In the genomic region with DNA sequence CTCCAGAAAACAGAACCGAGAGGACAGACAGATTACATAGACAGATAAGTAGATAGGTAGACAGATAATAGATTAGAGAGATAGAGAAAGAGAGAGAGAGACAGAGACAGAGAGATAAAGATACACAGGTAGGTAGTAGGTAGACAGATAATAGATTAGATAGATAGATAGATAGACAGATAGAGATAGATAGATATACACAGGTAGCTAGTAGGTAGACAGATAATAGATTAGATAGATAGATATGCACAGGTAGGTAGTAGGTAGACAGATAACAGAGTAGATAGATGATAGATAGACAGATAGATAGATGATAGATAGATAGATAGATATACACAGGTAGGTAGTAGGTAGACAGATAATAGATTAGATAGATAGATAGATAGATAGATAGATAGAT, we compare ENCODE assay signal across 24 cellular contexts. TPM values are rescaled to one million over a fixed set of nuclear protein-coding genes. Genes with fewer than 3 reads are reported as not detected.
A peak's percentile ranks its signal among the peaks of the same experiment; 100 is the strongest.
DNase-seq lines count a peak whose midpoint lies in the region; ATAC-seq, FAIRE-seq and TF ChIP-seq lines count a peak whose summit lies in the region.
"Had no signal": no experiment of that assay in that cellular context is flagged by ENCODE, and none has a peak within 500 bp of the region (broad histone marks: within the 10 kb centered on the region; RNA-seq: fewer than 3 reads in every experiment).

No MANE protein-coding gene starts in this region.

- ATAC-seq in GM12878 (no peak), left lung (no peak)

- H3K9me3 ChIP-seq in HEK293 (ENCODE audit: control insufficient read depth, insufficient read depth, low read depth, low read length) (no peaks in the 10 kb centered on the region; the same call in 1 of the 2 replicates), GM12878 (replicated peaks; ENCODE audit: control insufficient read depth, insufficient read depth, low read length) (no peaks in the 10 kb centered on the region), neutrophil (no peaks in the 10 kb centered on the region), left lung (no peaks in the 10 kb centered on the region)
- H3K9me3 ChIP-seq: HAP-1, Peyer's patch, SJCRH30 had no signal

- CTCF ChIA-PET in HEK293 (lab: Yijun Ruan, JAX) = interaction anchor here (0.6 to 4.1 kb wide), 5 partner anchors 11 to 118 kb away, joined by 3 to 26 read pairs (median 5); no protein-coding TSS in a partner anchor
- CTCF ChIA-PET in GM12878 (lab: Yijun Ruan, JAX) = interaction anchor here (0.9 to 8.5 kb wide), 6 partner anchors 11 to 103 kb away, joined by 3 to 86 read pairs (median 6); no protein-coding TSS in a partner anchor

- H3K27me3 ChIP-seq in GM12878 (replicated peaks in 1 of 2; ENCODE audit: control insufficient read depth in 2 of 2, insufficient read depth in 2 of 2, low read length in 1 of 2) = no peaks in the 10 kb centered on the region
- H3K27me3 ChIP-seq in neutrophil = no peaks in the 10 kb centered on the region
- H3K27me3 ChIP-seq in left lung = no peaks in the 10 kb centered on the region
- H3K27me3 ChIP-seq: Peyer's patch had no signal

- H3K79me2 ChIP-seq in GM12878 (ENCODE audit: control insufficient read depth, insufficient read depth, low read length) = no peaks in the 10 kb centered on the region

- H4K20me1 ChIP-seq in GM12878 (ENCODE audit: control insufficient read depth, insufficient read depth) = no peaks in the 10 kb centered on the region

- no peak for FAIRE-seq in GM12878 (lab: Jason Lieb, UNC)
- FAIRE-seq: A204.1 had no signal

- TF ChIP-seq CTCF in 22Rv1 (IDR thresholded peaks at IDR 0.05) (no peak), HEK293 (tag by site-specific recombination; IDR thresholded peaks at IDR 0.05) (no peak), GM12878 (IDR thresholded peaks at IDR 0.05 in 2 of 3, conservative IDR thresholded peaks at IDR 0.05 in 1 of 3; ENCODE audit: control insufficient read depth in 2 of 3, extremely low read depth in 1 of 3, insufficient read depth in 1 of 3, low read depth in 3 of 3, low read length in 3 of 3) (no peak), neutrophil (IDR thresholded peaks at IDR 0.05) (no peak), left lung (IDR thresholded peaks at IDR 0.05) (no peak)

- in situ Hi-C loops in GM12878 (cut with MboI) = no loop called here

- TF ChIP-seq POLR2A in GM12878 (IDR thresholded peaks at IDR 0.05; ENCODE audit: low read depth, low read length) = no peak

- H3K4me2 ChIP-seq in GM12878 (ENCODE audit: control insufficient read depth, insufficient read depth) = peak overlapping the region; percentile 76

- H3K4me3 ChIP-seq in HEK293 (ENCODE audit: low read depth, low read length) = no peak overlapping the region
- no peak overlapping the region for H3K4me3 ChIP-seq in GM12878
- peak overlapping the region; percentile 57 to 58 for H3K4me3 ChIP-seq in neutrophil (ENCODE audit: low read depth in 1 of 2, low read length in 1 of 2)
- H3K4me3 ChIP-seq in left lung = no peak overlapping the region
- H3K4me3 ChIP-seq: HAP-1, SJCRH30 had no signal

- H3K36me3 ChIP-seq in HEK293 (ENCODE audit: control insufficient read depth in 2 of 2, insufficient read depth in 1 of 2, low read length in 2 of 2) (no peaks in the 10 kb centered on the region; a peak in 1 of 3 replicates), GM12878 (ENCODE audit: control insufficient read depth in 2 of 2, insufficient read depth in 2 of 2, low read length in 1 of 2) (no peaks in the 10 kb centered on the region), neutrophil (no peaks in the 10 kb centered on the region), left lung (no peaks in the 10 kb centered on the region)
- H3K36me3 ChIP-seq: HAP-1, Peyer's patch, SJCRH30 had no signal

- intact Hi-C loops in GM12878 (cut with micrococcal nuclease; ENCODE audit: unreplicated experiment) = loop anchor here (2.0 kb wide), 1 partner anchor 49 kb away; no protein-coding TSS in a partner anchor
- intact Hi-C loops in left lung (cut with DNase I) = no loop called here

- SMC1A ChIA-PET in GM12878 (lab: Charles Lee; ENCODE audit: uncharacterized antibody, unreplicated experiment) = interaction anchor here (1.0 to 17.4 kb wide), 9 partner anchors 8 to 132 kb away, joined by 3 to 237 read pairs (median 42); a partner anchor contains a TSS

- no peak overlapping the region for H2AFZ ChIP-seq in GM12878 (ENCODE audit: control insufficient read depth, low read depth, low read length)

- POLR2A ChIA-PET in HEK293 (lab: Yijun Ruan, JAX) = no interaction called here
- POLR2A ChIA-PET in GM12878 (lab: Charles Lee) = interaction anchor here (0.5 to 3.4 kb wide), 11 partner anchors 10 to 248 kb away, joined by 3 to 21 read pairs (median 4); a partner anchor contains a TSS

- no peaks in the 10 kb centered on the region for H3K4me1 ChIP-seq in HEK293 (ENCODE audit: control insufficient read depth, insufficient read depth, low read length)
- peaks cover 67% of the 10 kb centered on the region for H3K4me1 ChIP-seq in GM12878 (ENCODE audit: control insufficient read depth, insufficient read depth, low read length)
- peaks cover 81 to 87% of the 10 kb centered on the region in 2 experiments for H3K4me1 ChIP-seq in neutrophil (ENCODE audit: control insufficient read depth in 1 of 2, insufficient read depth in 1 of 2, low read depth in 1 of 2, low read length in 1 of 2)
- peaks cover 15 to 69% of the 10 kb centered on the region in 2 donors for H3K4me1 ChIP-seq in left lung
- H3K4me1 ChIP-seq: HAP-1, SJCRH30 had no signal

- RAD21 ChIA-PET in GM12878 (lab: Charles Lee; ENCODE audit: unreplicated experiment) = interaction anchor here (0.9 to 8.3 kb wide), 11 partner anchors 8 to 103 kb away, joined by 3 to 110 read pairs (median 10); a partner anchor contains a TSS

- no TSS peak for BruUV-seq in GM12878 (replicated peaks; lab: Mats Ljungman, UMichigan)

- peak overlapping the region; percentile 63 for H3K27ac ChIP-seq in 22Rv1
- no peak overlapping the region for H3K27ac ChIP-seq in HEK293 (ENCODE audit: extremely low read depth, low read depth, low read length)
- H3K27ac ChIP-seq in GM12878 (ENCODE audit: control insufficient read depth, insufficient read depth) = peak overlapping the region; percentile 89
- H3K27ac ChIP-seq in neutrophil = peak overlapping the region; percentile 95
- H3K27ac ChIP-seq in left lung = peak overlapping the region in 1 of 2 donors; percentile 79
- H3K27ac ChIP-seq: SJCRH30 had no signal

- TF ChIP-seq RAD21 in GM12878 (IDR thresholded peaks at IDR 0.05; ENCODE audit: insufficient read depth, low read depth, low read length) = no peak

- no peak overlapping the region for H3K9ac ChIP-seq in GM12878 (ENCODE audit: control insufficient read depth, insufficient read depth, low read length)

- DNase-seq in GM12878 (ENCODE audit: low read depth, low spot score) = no peak
- DNase-seq in NCI-H748 treated with DMSO at 0.1 percent for 48 hours (lab: John Stamatoyannopoulos, UW) = no peak
- no peak for DNase-seq in stimulated activated CD8-positive, alpha-beta memory T cell treated with anti-CD3 and anti-CD28 coated beads, Interleukin-4, amount 100 ng/mL, for 48 hours
- no peak for DNase-seq in left lung
- no peak for DNase-seq in medulla oblongata (ENCODE audit: extremely low spot score)
- DNase-seq: CD4-positive, alpha-beta T cell; COR-L47; DMS79 treated with DMSO at 0.1 percent for 48 hours; KG1; NCI-H1092 treated with DMSO at 0.1 percent for 48 hours; NCI-H1436 treated with DMSO at 0.1 percent for 48 hours; NCI-H2029; NCI-H2227 treated with DMSO at 0.1 percent for 48 hours; NCI-H510A treated with DMSO at 0.1 percent for 48 hours; NCI-H774; NK-92 treated with Interleukin-12 subunit alpha and Interleukin-12 subunit beta, amount 100 ng/mL, for 24 hours; SJCRH30 had no signal

- no peak for TF ChIP-seq EP300 in GM12878 (IDR thresholded peaks at IDR 0.05; ENCODE audit: borderline replicate concordance in 1 of 2, control insufficient read depth in 1 of 2, low read depth in 2 of 2, low read length in 2 of 2)

- WGBS in GM12878 (ENCODE audit: insufficient coverage, insufficient replicate concordance, low lambda C conversion rate, missing lambda C conversion rate) = 0% methylated on average over 1 of the region's 1 CpG

RNA-seq across cellular contexts. Expression of a gene that starts 10.1 kb away (rescaled TPM):
- 1.3 and 1.4 TPM in 2 replicates for total RNA-seq in GM12878 (2013; cell fraction: nucleolus; rRNA removed)
- total RNA-seq in GM12878 (2014; rRNA removed) (2.8 and 2.9 TPM in 2 replicates), GM12878 (2014; rRNA removed; fragmentation: Illumina TruSeq; extraction: Trizol) (1.9 and 2.5 TPM in 2 replicates), GM12878 (2021) (2.3 and 2.8 TPM in 2 replicates), left lung (10 to 100 TPM in 1 of 2 donors, under 1 TPM in 1; 0.85 to 26.6 TPM)
- polyA plus RNA-seq in GM12878 (2011; ENCODE audit: low read depth) = 2.5 TPM
- polyA plus RNA-seq in GM12878 (2011; rRNA removed) (0.05 and 0.06 TPM in 2 replicates), GM12878 (2014; fragmentation: Illumina TruSeq; extraction: Trizol) (2.5 and 4.0 TPM in 2 replicates), GM12878 (2014; fragmentation: Nextera tagmentation; extraction: Ambion mirVana) (1 to 10 TPM; 1.8 to 3.1 TPM), GM12878 (2014; rRNA removed) (2.8 and 3.1 TPM in 2 replicates), GM12878 (2016; fragmentation: Nextera tagmentation; extraction: Ambion mirVana) (1 to 10 TPM in 1 of 2 experiments, under 1 TPM in 1; 0.53 to 1.1 TPM)
- 0.03 and 0.08 TPM in 2 replicates for polyA plus RNA-seq in GM12878 (2011; cell fraction: cytosol; rRNA removed)
- not detected in 2 replicates for polyA plus RNA-seq in GM12878 (2011; cell fraction: nucleus; rRNA removed)
- 2.0 and 3.2 TPM in 2 replicates for polyA plus RNA-seq in GM12878 (2012)
- polyA minus RNA-seq in GM12878 (2011; rRNA and poly(A)+ RNA removed) = 0.10 TPM in 1 of 2 replicates, not detected in the other
- polyA minus RNA-seq in GM12878 (2011; cell fraction: cytosol; rRNA and poly(A)+ RNA removed) = not detected in 2 replicates
- 0.19 TPM in 1 of 2 replicates, not detected in the other for polyA minus RNA-seq in GM12878 (2011; cell fraction: nucleus; rRNA and poly(A)+ RNA removed)
- total RNA-seq: SJCRH30 had no signal

RNA-seq across cellular contexts. Expression of a gene that starts 32.1 kb away (rescaled TPM):
- total RNA-seq in GM12878 (2013; cell fraction: nucleolus; rRNA removed) = not detected in 2 replicates
- not detected in 2 replicates for total RNA-seq in GM12878 (2014; rRNA removed)
- not detected in 2 replicates for total RNA-seq in GM12878 (2014; rRNA removed; fragmentation: Illumina TruSeq; extraction: Trizol)
- not detected in 2 replicates for total RNA-seq in GM12878 (2021)
- polyA plus RNA-seq in GM12878 (2011; ENCODE audit: low read depth) = not detected
- polyA plus RNA-seq in GM12878 (2011; rRNA removed) = 0.23 TPM in 1 of 2 replicates, not detected in the other
- polyA plus RNA-seq in GM12878 (2011; cell fraction: cytosol; rRNA removed) = not detected in 2 replicates
- polyA plus RNA-seq in GM12878 (2011; cell fraction: nucleus; rRNA removed) = 0.34 TPM in 1 of 2 replicates, not detected in the other
- not detected in 2 replicates for polyA plus RNA-seq in GM12878 (2012)
- polyA plus RNA-seq in GM12878 (2014; fragmentation: Illumina TruSeq; extraction: Trizol) = not detected in 2 replicates
- not detected for polyA plus RNA-seq in GM12878 (2014; fragmentation: Nextera tagmentation; extraction: Ambion mirVana)
- polyA plus RNA-seq in GM12878 (2014; rRNA removed) = not detected in 2 replicates
- polyA plus RNA-seq in GM12878 (2016; fragmentation: Nextera tagmentation; extraction: Ambion mirVana) = not detected
- polyA minus RNA-seq in GM12878 (2011; rRNA and poly(A)+ RNA removed) = not detected in 2 replicates
- not detected in 2 replicates for polyA minus RNA-seq in GM12878 (2011; cell fraction: cytosol; rRNA and poly(A)+ RNA removed)
- polyA minus RNA-seq in GM12878 (2011; cell fraction: nucleus; rRNA and poly(A)+ RNA removed) = not detected in 2 replicates
- total RNA-seq in left lung = not detected
- total RNA-seq: CD4-positive, alpha-beta T cell; HT-29; Peyer's patch; SJCRH30 had no signal

RNA-seq across cellular contexts. Expression of a gene that starts 55.3 kb away (rescaled TPM):
- 230 and 233 TPM in 2 replicates for total RNA-seq in GM12878 (2013; cell fraction: nucleolus; rRNA removed)
- total RNA-seq in GM12878 (2014; rRNA removed) = 59.5 and 68.0 TPM in 2 replicates
- 52.6 and 61.3 TPM in 2 replicates for total RNA-seq in GM12878 (2014; rRNA removed; fragmentation: Illumina TruSeq; extraction: Trizol)
- 57.8 and 64.9 TPM in 2 replicates for total RNA-seq in GM12878 (2021)
- 52.3 TPM for polyA plus RNA-seq in GM12878 (2011; ENCODE audit: low read depth)
- 60.7 and 72.5 TPM in 2 replicates for polyA plus RNA-seq in GM12878 (2011; rRNA removed)
- polyA plus RNA-seq in GM12878 (2011; cell fraction: cytosol; rRNA removed) = 78.7 and 92.1 TPM in 2 replicates
- polyA plus RNA-seq in GM12878 (2011; cell fraction: nucleus; rRNA removed) = 118 and 167 TPM in 2 replicates
- 23.7 and 29.9 TPM in 2 replicates for polyA plus RNA-seq in GM12878 (2012)
- 90.7 and 102 TPM in 2 replicates for polyA plus RNA-seq in GM12878 (2014; fragmentation: Illumina TruSeq; extraction: Trizol)
- 10 to 100 TPM; 36.4 to 43.3 TPM for polyA plus RNA-seq in GM12878 (2014; fragmentation: Nextera tagmentation; extraction: Ambion mirVana)
- polyA plus RNA-seq in GM12878 (2014; rRNA removed) = 87.8 and 114 TPM in 2 replicates
- 10 to 100 TPM; 57.8 to 65.9 TPM for polyA plus RNA-seq in GM12878 (2016; fragmentation: Nextera tagmentation; extraction: Ambion mirVana)
- 16.8 and 29.2 TPM in 2 replicates for polyA minus RNA-seq in GM12878 (2011; rRNA and poly(A)+ RNA removed)
- 10.3 and 13.2 TPM in 2 replicates for polyA minus RNA-seq in GM12878 (2011; cell fraction: cytosol; rRNA and poly(A)+ RNA removed)
- 28.0 and 32.9 TPM in 2 replicates for polyA minus RNA-seq in GM12878 (2011; cell fraction: nucleus; rRNA and poly(A)+ RNA removed)
- 100 to 1,000 TPM; 104 to 136 TPM for total RNA-seq in left lung
- total RNA-seq: CD4-positive, alpha-beta T cell; SJCRH30 had no signal

Comparison
In these comparisons a context has a peak if more than half of its experiments do, and no peak if none do; other contexts are left out.
1. H3K4me3 ChIP-seq: peak in neutrophil (2 of 2); none in HEK293 (single experiment), GM12878 (single experiment) and left lung (0 of 2).